Comparison of ENCODE assay signal across 1 cellular context in the genomic region with DNA sequence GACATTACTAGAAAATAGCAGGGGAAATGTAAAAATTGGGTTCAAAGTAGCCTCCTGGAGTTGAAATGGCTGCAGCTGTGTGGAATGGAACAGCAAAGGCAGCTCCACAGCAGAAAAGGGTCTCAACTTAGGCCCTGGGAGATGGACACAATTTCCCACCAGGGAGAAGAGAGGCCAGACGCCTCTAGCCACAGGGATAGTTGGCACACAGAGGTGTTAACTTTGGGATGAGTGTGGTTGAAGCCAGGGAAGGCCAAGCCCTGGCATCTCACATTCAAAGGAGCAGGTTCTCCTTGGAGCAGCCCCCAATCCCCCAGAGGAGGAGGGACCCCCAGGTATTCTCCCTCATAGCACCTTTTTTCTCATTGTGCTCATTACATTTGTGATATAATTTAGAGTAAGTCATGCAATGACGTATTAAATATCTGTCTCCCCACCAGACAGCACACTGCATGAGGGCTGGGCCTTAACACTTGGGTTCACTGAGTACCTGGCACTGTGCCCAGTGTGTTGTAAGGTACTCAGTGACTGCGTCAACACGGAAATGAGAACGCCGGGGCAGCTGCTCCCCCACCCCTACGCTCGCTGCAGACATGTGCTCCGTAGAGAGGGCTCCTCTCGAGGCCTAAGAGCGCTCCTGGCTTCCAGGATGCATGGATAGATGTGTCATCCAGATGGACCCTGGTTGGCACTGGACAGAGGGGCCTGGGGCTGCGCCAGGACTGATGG.
TF ChIP-seq lines count a peak whose summit lies in the region.

No MANE protein-coding gene starts in this region.

TF ChIP-seq in HepG2, 621 proteins besides CTCF, POLR2A, EP300 and RAD21 (continued from another document and continues in another):
- TF ChIP-seq, protein P1, sequence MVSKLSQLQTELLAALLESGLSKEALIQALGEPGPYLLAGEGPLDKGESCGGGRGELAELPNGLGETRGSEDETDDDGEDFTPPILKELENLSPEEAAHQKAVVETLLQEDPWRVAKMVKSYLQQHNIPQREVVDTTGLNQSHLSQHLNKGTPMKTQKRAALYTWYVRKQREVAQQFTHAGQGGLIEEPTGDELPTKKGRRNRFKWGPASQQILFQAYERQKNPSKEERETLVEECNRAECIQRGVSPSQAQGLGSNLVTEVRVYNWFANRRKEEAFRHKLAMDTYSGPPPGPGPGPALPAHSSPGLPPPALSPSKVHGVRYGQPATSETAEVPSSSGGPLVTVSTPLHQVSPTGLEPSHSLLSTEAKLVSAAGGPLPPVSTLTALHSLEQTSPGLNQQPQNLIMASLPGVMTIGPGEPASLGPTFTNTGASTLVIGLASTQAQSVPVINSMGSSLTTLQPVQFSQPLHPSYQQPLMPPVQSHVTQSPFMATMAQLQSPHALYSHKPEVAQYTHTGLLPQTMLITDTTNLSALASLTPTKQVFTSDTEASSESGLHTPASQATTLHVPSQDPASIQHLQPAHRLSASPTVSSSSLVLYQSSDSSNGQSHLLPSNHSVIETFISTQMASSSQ (IDR thresholded peaks at IDR 0.05; ENCODE audit: low read depth) = no peak
- TF ChIP-seq, protein P1 (CRISPR knock-in tag; IDR thresholded peaks at IDR 0.05; ENCODE audit: borderline replicate concordance) = no peak
- TF ChIP-seq, protein P2, sequence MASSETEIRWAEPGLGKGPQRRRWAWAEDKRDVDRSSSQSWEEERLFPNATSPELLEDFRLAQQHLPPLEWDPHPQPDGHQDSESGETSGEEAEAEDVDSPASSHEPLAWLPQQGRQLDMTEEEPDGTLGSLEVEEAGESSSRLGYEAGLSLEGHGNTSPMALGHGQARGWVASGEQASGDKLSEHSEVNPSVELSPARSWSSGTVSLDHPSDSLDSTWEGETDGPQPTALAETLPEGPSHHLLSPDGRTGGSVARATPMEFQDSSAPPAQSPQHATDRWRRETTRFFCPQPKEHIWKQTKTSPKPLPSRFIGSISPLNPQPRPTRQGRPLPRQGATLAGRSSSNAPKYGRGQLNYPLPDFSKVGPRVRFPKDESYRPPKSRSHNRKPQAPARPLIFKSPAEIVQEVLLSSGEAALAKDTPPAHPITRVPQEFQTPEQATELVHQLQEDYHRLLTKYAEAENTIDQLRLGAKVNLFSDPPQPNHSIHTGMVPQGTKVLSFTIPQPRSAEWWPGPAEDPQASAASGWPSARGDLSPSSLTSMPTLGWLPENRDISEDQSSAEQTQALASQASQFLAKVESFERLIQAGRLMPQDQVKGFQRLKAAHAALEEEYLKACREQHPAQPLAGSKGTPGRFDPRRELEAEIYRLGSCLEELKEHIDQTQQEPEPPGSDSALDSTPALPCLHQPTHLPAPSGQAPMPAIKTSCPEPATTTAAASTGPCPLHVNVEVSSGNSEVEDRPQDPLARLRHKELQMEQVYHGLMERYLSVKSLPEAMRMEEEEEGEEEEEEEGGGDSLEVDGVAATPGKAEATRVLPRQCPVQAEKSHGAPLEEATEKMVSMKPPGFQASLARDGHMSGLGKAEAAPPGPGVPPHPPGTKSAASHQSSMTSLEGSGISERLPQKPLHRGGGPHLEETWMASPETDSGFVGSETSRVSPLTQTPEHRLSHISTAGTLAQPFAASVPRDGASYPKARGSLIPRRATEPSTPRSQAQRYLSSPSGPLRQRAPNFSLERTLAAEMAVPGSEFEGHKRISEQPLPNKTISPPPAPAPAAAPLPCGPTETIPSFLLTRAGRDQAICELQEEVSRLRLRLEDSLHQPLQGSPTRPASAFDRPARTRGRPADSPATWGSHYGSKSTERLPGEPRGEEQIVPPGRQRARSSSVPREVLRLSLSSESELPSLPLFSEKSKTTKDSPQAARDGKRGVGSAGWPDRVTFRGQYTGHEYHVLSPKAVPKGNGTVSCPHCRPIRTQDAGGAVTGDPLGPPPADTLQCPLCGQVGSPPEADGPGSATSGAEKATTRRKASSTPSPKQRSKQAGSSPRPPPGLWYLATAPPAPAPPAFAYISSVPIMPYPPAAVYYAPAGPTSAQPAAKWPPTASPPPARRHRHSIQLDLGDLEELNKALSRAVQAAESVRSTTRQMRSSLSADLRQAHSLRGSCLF (CRISPR knock-in tag; IDR thresholded peaks at IDR 0.05; ENCODE audit: borderline replicate concordance) = no peak
- 0 out of 2 replicates have a peak, but pooled peaks have one; percentile 20 for TF ChIP-seq SPEN (CRISPR knock-in tag; IDR thresholded peaks at IDR 0.05; ENCODE audit: low read depth)
- peak; percentile 76; the same call in 1 of the 2 replicates for TF ChIP-seq ZSCAN9 (CRISPR knock-in tag; IDR thresholded peaks at IDR 0.05; ENCODE audit: borderline replicate concordance)
- TF ChIP-seq ZSCAN21 (CRISPR knock-in tag; IDR thresholded peaks at IDR 0.05; ENCODE audit: borderline replicate concordance) = peak; percentile 55
- peak; percentile 14; the same call in 1 of the 2 replicates for TF ChIP-seq RXRA (CRISPR knock-in tag; IDR thresholded peaks at IDR 0.05)
- TF ChIP-seq, protein P3, sequence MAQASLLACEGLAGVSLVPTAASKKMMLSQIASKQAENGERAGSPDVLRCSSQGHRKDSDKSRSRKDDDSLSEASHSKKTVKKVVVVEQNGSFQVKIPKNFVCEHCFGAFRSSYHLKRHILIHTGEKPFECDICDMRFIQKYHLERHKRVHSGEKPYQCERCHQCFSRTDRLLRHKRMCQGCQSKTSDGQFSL (CRISPR knock-in tag; IDR thresholded peaks at IDR 0.05) = 0 out of 2 replicates have a peak, but pooled peaks have one; percentile 40
- peak; percentile 70 for TF ChIP-seq FOXA3 (CRISPR knock-in tag; IDR thresholded peaks at IDR 0.05)
- TF ChIP-seq ZNF430 (CRISPR knock-in tag; IDR thresholded peaks at IDR 0.05) = no peak
- peak in 1 of 2 experiments; percentile 51; a peak in 1 of 4 replicates for TF ChIP-seq KLF16 (CRISPR knock-in tag; IDR thresholded peaks at IDR 0.05)
- TF ChIP-seq MIER3 (CRISPR knock-in tag; IDR thresholded peaks at IDR 0.05; ENCODE audit: borderline replicate concordance) = no peak
- TF ChIP-seq HOXA3 (CRISPR knock-in tag; IDR thresholded peaks at IDR 0.05) = peak; percentile 18; the same call in 1 of the 2 replicates
- TF ChIP-seq, protein P4, sequence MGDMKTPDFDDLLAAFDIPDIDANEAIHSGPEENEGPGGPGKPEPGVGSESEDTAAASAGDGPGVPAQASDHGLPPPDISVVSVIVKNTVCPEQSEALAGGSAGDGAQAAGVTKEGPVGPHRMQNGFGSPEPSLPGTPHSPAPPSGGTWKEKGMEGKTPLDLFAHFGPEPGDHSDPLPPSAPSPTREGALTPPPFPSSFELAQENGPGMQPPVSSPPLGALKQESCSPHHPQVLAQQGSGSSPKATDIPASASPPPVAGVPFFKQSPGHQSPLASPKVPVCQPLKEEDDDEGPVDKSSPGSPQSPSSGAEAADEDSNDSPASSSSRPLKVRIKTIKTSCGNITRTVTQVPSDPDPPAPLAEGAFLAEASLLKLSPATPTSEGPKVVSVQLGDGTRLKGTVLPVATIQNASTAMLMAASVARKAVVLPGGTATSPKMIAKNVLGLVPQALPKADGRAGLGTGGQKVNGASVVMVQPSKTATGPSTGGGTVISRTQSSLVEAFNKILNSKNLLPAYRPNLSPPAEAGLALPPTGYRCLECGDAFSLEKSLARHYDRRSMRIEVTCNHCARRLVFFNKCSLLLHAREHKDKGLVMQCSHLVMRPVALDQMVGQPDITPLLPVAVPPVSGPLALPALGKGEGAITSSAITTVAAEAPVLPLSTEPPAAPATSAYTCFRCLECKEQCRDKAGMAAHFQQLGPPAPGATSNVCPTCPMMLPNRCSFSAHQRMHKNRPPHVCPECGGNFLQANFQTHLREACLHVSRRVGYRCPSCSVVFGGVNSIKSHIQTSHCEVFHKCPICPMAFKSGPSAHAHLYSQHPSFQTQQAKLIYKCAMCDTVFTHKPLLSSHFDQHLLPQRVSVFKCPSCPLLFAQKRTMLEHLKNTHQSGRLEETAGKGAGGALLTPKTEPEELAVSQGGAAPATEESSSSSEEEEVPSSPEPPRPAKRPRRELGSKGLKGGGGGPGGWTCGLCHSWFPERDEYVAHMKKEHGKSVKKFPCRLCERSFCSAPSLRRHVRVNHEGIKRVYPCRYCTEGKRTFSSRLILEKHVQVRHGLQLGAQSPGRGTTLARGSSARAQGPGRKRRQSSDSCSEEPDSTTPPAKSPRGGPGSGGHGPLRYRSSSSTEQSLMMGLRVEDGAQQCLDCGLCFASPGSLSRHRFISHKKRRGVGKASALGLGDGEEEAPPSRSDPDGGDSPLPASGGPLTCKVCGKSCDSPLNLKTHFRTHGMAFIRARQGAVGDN (CRISPR knock-in tag; IDR thresholded peaks at IDR 0.05) = peak; percentile 84
- peak; percentile 34; the same call in 1 of the 2 replicates for TF ChIP-seq ZBTB38 (CRISPR knock-in tag; IDR thresholded peaks at IDR 0.05)
- TF ChIP-seq RORA (CRISPR knock-in tag; IDR thresholded peaks at IDR 0.05) = no peak
- TF ChIP-seq SALL1 (CRISPR knock-in tag; IDR thresholded peaks at IDR 0.05) = peak; percentile 68
- TF ChIP-seq CEBPG (CRISPR knock-in tag; IDR thresholded peaks at IDR 0.05) = peak; percentile 23; the same call in 1 of the 2 replicates
- peak; percentile 76 for TF ChIP-seq ELF1 (CRISPR knock-in tag; IDR thresholded peaks at IDR 0.05)
- TF ChIP-seq, protein P5, sequence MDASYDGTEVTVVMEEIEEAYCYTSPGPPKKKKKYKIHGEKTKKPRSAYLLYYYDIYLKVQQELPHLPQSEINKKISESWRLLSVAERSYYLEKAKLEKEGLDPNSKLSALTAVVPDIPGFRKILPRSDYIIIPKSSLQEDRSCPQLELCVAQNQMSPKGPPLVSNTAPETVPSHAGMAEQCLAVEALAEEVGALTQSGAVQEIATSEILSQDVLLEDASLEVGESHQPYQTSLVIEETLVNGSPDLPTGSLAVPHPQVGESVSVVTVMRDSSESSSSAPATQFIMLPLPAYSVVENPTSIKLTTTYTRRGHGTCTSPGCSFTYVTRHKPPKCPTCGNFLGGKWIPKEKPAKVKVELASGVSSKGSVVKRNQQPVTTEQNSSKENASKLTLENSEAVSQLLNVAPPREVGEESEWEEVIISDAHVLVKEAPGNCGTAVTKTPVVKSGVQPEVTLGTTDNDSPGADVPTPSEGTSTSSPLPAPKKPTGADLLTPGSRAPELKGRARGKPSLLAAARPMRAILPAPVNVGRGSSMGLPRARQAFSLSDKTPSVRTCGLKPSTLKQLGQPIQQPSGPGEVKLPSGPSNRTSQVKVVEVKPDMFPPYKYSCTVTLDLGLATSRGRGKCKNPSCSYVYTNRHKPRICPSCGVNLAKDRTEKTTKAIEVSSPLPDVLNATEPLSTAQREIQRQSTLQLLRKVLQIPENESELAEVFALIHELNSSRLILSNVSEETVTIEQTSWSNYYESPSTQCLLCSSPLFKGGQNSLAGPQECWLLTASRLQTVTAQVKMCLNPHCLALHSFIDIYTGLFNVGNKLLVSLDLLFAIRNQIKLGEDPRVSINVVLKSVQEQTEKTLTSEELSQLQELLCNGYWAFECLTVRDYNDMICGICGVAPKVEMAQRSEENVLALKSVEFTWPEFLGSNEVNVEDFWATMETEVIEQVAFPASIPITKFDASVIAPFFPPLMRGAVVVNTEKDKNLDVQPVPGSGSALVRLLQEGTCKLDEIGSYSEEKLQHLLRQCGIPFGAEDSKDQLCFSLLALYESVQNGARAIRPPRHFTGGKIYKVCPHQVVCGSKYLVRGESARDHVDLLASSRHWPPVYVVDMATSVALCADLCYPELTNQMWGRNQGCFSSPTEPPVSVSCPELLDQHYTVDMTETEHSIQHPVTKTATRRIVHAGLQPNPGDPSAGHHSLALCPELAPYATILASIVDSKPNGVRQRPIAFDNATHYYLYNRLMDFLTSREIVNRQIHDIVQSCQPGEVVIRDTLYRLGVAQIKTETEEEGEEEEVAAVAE (CRISPR knock-in tag; IDR thresholded peaks at IDR 0.05; ENCODE audit: borderline replicate concordance) = peak; percentile 83
- no peak for TF ChIP-seq BRD4 (CRISPR knock-in tag; IDR thresholded peaks at IDR 0.05)
- peak; percentile 34; the same call in 1 of the 2 replicates for TF ChIP-seq ZFY (CRISPR knock-in tag; IDR thresholded peaks at IDR 0.05)
- 0 out of 2 replicates have a peak, but pooled peaks have one; percentile 30 for TF ChIP-seq ZNF878 (CRISPR knock-in tag; IDR thresholded peaks at IDR 0.05)
- peak; percentile 34; the same call in 1 of the 2 replicates for TF ChIP-seq ZNF225 (CRISPR knock-in tag; IDR thresholded peaks at IDR 0.05)
- TF ChIP-seq, protein P6, sequence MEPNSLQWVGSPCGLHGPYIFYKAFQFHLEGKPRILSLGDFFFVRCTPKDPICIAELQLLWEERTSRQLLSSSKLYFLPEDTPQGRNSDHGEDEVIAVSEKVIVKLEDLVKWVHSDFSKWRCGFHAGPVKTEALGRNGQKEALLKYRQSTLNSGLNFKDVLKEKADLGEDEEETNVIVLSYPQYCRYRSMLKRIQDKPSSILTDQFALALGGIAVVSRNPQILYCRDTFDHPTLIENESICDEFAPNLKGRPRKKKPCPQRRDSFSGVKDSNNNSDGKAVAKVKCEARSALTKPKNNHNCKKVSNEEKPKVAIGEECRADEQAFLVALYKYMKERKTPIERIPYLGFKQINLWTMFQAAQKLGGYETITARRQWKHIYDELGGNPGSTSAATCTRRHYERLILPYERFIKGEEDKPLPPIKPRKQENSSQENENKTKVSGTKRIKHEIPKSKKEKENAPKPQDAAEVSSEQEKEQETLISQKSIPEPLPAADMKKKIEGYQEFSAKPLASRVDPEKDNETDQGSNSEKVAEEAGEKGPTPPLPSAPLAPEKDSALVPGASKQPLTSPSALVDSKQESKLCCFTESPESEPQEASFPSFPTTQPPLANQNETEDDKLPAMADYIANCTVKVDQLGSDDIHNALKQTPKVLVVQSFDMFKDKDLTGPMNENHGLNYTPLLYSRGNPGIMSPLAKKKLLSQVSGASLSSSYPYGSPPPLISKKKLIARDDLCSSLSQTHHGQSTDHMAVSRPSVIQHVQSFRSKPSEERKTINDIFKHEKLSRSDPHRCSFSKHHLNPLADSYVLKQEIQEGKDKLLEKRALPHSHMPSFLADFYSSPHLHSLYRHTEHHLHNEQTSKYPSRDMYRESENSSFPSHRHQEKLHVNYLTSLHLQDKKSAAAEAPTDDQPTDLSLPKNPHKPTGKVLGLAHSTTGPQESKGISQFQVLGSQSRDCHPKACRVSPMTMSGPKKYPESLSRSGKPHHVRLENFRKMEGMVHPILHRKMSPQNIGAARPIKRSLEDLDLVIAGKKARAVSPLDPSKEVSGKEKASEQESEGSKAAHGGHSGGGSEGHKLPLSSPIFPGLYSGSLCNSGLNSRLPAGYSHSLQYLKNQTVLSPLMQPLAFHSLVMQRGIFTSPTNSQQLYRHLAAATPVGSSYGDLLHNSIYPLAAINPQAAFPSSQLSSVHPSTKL (CRISPR knock-in tag; IDR thresholded peaks at IDR 0.05) = peak; percentile 24; the same call in 1 of the 2 replicates
- TF ChIP-seq, protein P7, sequence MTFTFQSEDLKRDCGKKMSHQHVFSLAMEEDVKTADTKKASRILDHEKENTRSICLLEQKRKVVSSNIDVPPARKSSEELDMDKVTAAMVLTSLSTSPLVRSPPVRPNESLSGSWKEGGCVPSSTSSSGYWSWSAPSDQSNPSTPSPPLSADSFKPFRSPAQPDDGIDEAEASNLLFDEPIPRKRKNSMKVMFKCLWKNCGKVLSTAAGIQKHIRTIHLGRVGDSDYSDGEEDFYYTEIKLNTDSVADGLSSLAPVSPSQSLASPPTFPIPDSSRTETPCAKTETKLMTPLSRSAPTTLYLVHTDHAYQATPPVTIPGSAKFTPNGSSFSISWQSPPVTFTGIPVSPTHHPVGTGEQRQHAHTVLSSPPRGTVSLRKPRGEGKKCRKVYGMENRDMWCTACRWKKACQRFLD (CRISPR knock-in tag; IDR thresholded peaks at IDR 0.05; ENCODE audit: borderline replicate concordance) = no peak
